Comparison of ENCODE assay signal across 15 cellular contexts in the genomic region with DNA sequence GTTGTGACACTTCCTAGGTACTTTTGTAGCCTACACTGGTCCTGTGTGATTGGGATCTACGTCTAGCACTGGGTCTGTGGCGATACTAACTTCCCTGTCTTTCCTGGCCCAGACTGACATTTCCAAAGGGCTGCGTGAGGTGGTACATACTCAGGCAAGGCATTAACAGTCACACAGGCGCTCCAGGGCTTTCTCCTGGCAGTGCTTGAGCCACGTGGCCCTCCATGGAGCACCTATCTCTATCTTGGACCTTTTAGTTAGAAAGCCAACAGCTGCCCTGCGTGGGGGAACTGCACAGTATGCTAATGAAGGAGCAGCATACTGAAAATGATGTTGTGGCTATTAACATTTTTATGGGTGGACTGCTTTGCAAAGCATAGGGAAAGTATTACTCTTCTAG.
"Had no signal": no experiment of that assay in that cellular context is flagged by ENCODE, and none has a peak within 500 bp of the region (broad histone marks: within the 10 kb centered on the region; RNA-seq: fewer than 3 reads in every experiment).

No MANE protein-coding gene starts in this region.

- H3K36me3 ChIP-seq: colonic mucosa, left lung, lower lobe of right lung, stomach, thoracic aorta had no signal

- H3K27me3 ChIP-seq: colonic mucosa, left lung, stomach had no signal

- H3K4me3 Mint-ChIP-seq: endodermal cell, memory B cell, naive B cell, nephron progenitor cell had no signal

- H3K27ac Mint-ChIP-seq: endodermal cell, memory B cell, naive B cell, nephron progenitor cell had no signal

- H3K36me3 Mint-ChIP-seq: memory B cell had no signal

- H3K4me1 Mint-ChIP-seq: memory B cell, naive B cell had no signal

- H3K4me3 ChIP-seq: colonic mucosa, left lung, lower lobe of right lung, stomach had no signal

- H3K27me3 Mint-ChIP-seq: naive B cell had no signal

- H3K4me1 ChIP-seq: colonic mucosa, left lung, lower lobe of right lung had no signal

- H3K27ac ChIP-seq: colonic mucosa, left lung, lower lobe of right lung, stomach, thoracic aorta had no signal

- H3K9me3 ChIP-seq: colonic mucosa, lower lobe of right lung, thoracic aorta had no signal

- DNase-seq: dermis blood vessel endothelial cell; endodermal cell; erythroblast; foreskin melanocyte; naive B cell; nephron progenitor cell; stimulated activated CD4-positive, alpha-beta T cell treated with anti-CD3 and anti-CD28 coated beads, Interleukin-12 subunit alpha, Interleukin-12 subunit beta, amount 100 ng/mL, for 4 hours; stimulated activated naive CD4-positive, alpha-beta T cell; stomach; trophoblast cell had no signal
